1 cellular context compared by ENCODE assay signal in the genomic region with DNA sequence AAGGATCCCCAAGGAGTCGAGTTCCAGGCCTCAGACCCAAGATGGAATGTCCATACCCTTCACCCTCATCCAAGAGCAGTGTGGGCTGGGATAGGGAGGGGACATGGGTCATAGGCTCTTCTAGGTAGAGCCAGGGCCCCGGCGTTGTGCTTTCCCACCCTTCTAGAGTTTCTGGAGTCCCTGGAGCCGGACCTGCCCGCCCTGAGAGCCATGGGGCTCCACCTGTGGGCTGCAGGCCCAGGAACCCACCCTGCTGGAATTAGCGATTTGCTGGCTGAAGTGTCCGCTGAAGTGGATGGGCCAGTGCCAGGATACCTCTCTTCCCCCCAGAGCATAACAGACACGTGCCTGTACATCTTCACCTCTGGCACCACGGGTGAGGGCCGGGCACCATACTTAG.
TF ChIP-seq lines count a peak whose summit lies in the region.

No MANE protein-coding gene starts in this region.

TF ChIP-seq in endothelial cell of umbilical vein, 7 proteins besides CTCF, POLR2A, EP300 and RAD21:
- no peak for TF ChIP-seq POLR2AphosphoS5 (IDR thresholded peaks at IDR 0.05; ENCODE audit: insufficient read depth, low read depth, low read length)
- TF ChIP-seq, protein P1, sequence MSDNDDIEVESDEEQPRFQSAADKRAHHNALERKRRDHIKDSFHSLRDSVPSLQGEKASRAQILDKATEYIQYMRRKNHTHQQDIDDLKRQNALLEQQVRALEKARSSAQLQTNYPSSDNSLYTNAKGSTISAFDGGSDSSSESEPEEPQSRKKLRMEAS (IDR thresholded peaks at IDR 0.05; ENCODE audit: insufficient read depth, insufficient read length) = no peak
- no peak for TF ChIP-seq GATA2 (IDR thresholded peaks at IDR 0.05; ENCODE audit: insufficient read depth, insufficient read length, low read depth, low read length)
- TF ChIP-seq FOS (IDR thresholded peaks at IDR 0.05; ENCODE audit: borderline replicate concordance, insufficient read depth, low read length) = no peak
- TF ChIP-seq MYC (IDR thresholded peaks at IDR 0.05; ENCODE audit: low read depth, low read length) = no peak
